Comparison of ENCODE assay signal across 13 cellular contexts in genomic region chr2:237931205-237931721, GRCh38. TPM values are rescaled to one million over a fixed set of nuclear protein-coding genes. Genes with fewer than 3 reads are reported as not detected.
A peak's percentile ranks its signal among the peaks of the same experiment; 100 is the strongest.
DNase-seq lines count a peak whose midpoint lies in the region; FAIRE-seq and TF ChIP-seq lines count a peak whose summit lies in the region.
"Had no signal": no experiment of that assay in that cellular context is flagged by ENCODE, and none has a peak within 500 bp of the region (broad histone marks: within the 10 kb centered on the region; RNA-seq: fewer than 3 reads in every experiment).

No MANE protein-coding gene starts in this region.

- no peaks in the 10 kb centered on the region for H3K27me3 ChIP-seq in bronchial epithelial cell (ENCODE audit: control insufficient read depth, insufficient read depth, low read length)
- H3K27me3 ChIP-seq: heart left ventricle had no signal

- H3K4me3 ChIP-seq in bronchial epithelial cell (ENCODE audit: low read depth, low read length) = no peak overlapping the region
- H3K4me3 ChIP-seq: heart left ventricle had no signal

- H3K36me3 ChIP-seq in bronchial epithelial cell (ENCODE audit: control insufficient read depth, insufficient read depth, low read length) = no peaks in the 10 kb centered on the region
- H3K36me3 ChIP-seq: heart left ventricle had no signal

- intact Hi-C loops in cardiac septum (cut with DNase I) = no loop called here

- TF ChIP-seq CTCF in AG09319 (IDR thresholded peaks at IDR 0.05; ENCODE audit: low read depth, low read length) (no peak), bronchial epithelial cell (IDR thresholded peaks at IDR 0.05; ENCODE audit: insufficient read depth, low read length, severe bottlenecking) (no peak)

- DNase-seq in AG09319 (ENCODE audit: extremely low read depth, low read depth) = peak; percentile 60
- DNase-seq in MV-4-11 (lab: John Stamatoyannopoulos, UW) = peak; percentile 87
- DNase-seq in bronchial epithelial cell (ENCODE audit: low read depth) = no peak
- DNase-seq in myocyte (ENCODE audit: low read depth) = peak; percentile 52
- DNase-seq in OCI-M2 (lab: John Stamatoyannopoulos, UW; ENCODE audit: unreplicated experiment) = no peak
- DNase-seq in stimulated activated naive CD4-positive, alpha-beta T cell treated with Interleukin-2 at 50 U/mL for 16 hours (lab: John Stamatoyannopoulos, UW) = no peak
- no peak for DNase-seq in NCI-H2029 (lab: John Stamatoyannopoulos, UW)
- no peak for DNase-seq in cardiac septum (ENCODE audit: low spot score)
- DNase-seq: activated T-cell treated with anti-CD3 and anti-CD28 coated beads, Interleukin-2, amount 50 U/mL, for 24 hours; CD4-positive, alpha-beta T cell; cerebellar nuclear complex; heart left ventricle had no signal

- peak; percentile 36 for FAIRE-seq in bronchial epithelial cell (lab: Jason Lieb, UNC)
- FAIRE-seq: HepG2 had no signal

RNA-seq across cellular contexts. Expression of gene UBE2F, which starts 35.6 kb away (rescaled TPM):
- total RNA-seq in bronchial epithelial cell (64.0 and 74.4 TPM in 2 replicates), myocyte (69.4 and 135 TPM in 2 replicates), cardiac septum (61.0 TPM)
- 88.0 TPM for polyA plus RNA-seq in myocyte (2012)

Comparison
In these comparisons a context has a peak if more than half of its experiments do, and no peak if none do; other contexts are left out.
1. DNase-seq: peak in AG09319 (single experiment), MV-4-11 (single experiment) and myocyte (single experiment); none in bronchial epithelial cell (single experiment), OCI-M2 (single experiment), stimulated activated naive CD4-positive, alpha-beta T cell treated with Interleukin-2 at 50 U/mL for 16 hours (single experiment), NCI-H2029 (single experiment) and cardiac septum (single experiment).